ENCODE assay signal across 16 cellular contexts in genomic region chr11:73570415-73571114, GRCh38. TPM values are rescaled to one million over a fixed set of nuclear protein-coding genes. Genes with fewer than 3 reads are reported as not detected.
DNase-seq lines count a peak whose midpoint lies in the region; ATAC-seq and TF ChIP-seq lines count a peak whose summit lies in the region.
"Had no signal": no experiment of that assay in that cellular context is flagged by ENCODE, and none has a peak within 500 bp of the region (broad histone marks: within the 10 kb centered on the region; RNA-seq: fewer than 3 reads in every experiment).

No MANE protein-coding gene starts in this region.

- ATAC-seq in HG03039 (IDR thresholded peaks at IDR 0.05; ENCODE audit: unreplicated experiment), result no peak
- ATAC-seq: activated naive CD8-positive, alpha-beta T cell treated with anti-CD3 and anti-CD28 coated beads, Interleukin-2, amount 50 U/mL, for 24 hours had no signal

- TF ChIP-seq CTCF in astrocyte of the spinal cord (IDR thresholded peaks at IDR 0.05; ENCODE audit: low read depth, low read length), result no peak
- TF ChIP-seq CTCF in vagina (IDR thresholded peaks at IDR 0.05), result no peak

- H3K36me3 Mint-ChIP-seq in activated CD4-positive, alpha-beta memory T cell treated with anti-CD3 and anti-CD28 coated beads, Interleukin-2, amount 10 ng/mL, durations not matched to agents 7 days and 5 days (ENCODE audit: low read depth), result no peaks in the 10 kb centered on the region

- no peaks in the 10 kb centered on the region for H3K4me1 ChIP-seq in vagina
- H3K4me1 ChIP-seq: transverse colon had no signal

- intact Hi-C loops in vagina (cut with DNase I), result no loop called here

- no peak overlapping the region for H3K4me3 ChIP-seq in astrocyte of the spinal cord (ENCODE audit: low read depth, low read length)
- no peak overlapping the region for H3K4me3 ChIP-seq in vagina
- H3K4me3 ChIP-seq: transverse colon had no signal

- CTCF ChIA-PET in activated CD4-positive, alpha-beta memory T cell treated with anti-CD3 and anti-CD28 coated beads, Interleukin-2, amount 10 ng/mL, durations not matched to agents 7 days and 5 days (lab: Charles Lee), result interaction anchor here (0.9 to 1.5 kb wide), 3 partner anchors 55 to 276 kb away, joined by 3 to 6 read pairs (median 3); no protein-coding TSS in a partner anchor

- no peaks in the 10 kb centered on the region for H3K36me3 ChIP-seq in vagina
- H3K36me3 ChIP-seq: transverse colon had no signal

- no peak overlapping the region for H3K27ac ChIP-seq in vagina
- H3K27ac ChIP-seq: C4-2B, transverse colon had no signal

- DNase-seq in EH (ENCODE audit: low read depth) (peak; percentile 79), NCI-H2029 treated with DMSO at 0.1 percent for 48 hours (lab: John Stamatoyannopoulos, UW) (peak; percentile 47), astrocyte of the spinal cord (ENCODE audit: low read depth, low spot score) (peak; percentile 59), kidney tubule cell (ENCODE audit: low spot score) (peak; percentile 96), vagina (ENCODE audit: extremely low spot score in 2 of 2) (no peak), KG1 (lab: John Stamatoyannopoulos, UW) (no peak)
- no peak for DNase-seq in activated CD4-positive, alpha-beta memory T cell treated with anti-CD3 and anti-CD28 coated beads, Interleukin-2, amount 10 ng/mL, durations not matched to agents 7 days and 5 days
- DNase-seq: activated CD8-positive, alpha-beta memory T cell treated with anti-CD3 and anti-CD28 coated beads, Interleukin-2, amount 50 U/mL, for 4 hours; activated naive CD8-positive, alpha-beta T cell treated with anti-CD3 and anti-CD28 coated beads, Interleukin-2, amount 50 U/mL, for 24 hours; effector memory CD4-positive, alpha-beta T cell; OCI-M1; small intestine; transverse colon had no signal

- H3K4me1 Mint-ChIP-seq in activated CD4-positive, alpha-beta memory T cell treated with anti-CD3 and anti-CD28 coated beads, Interleukin-2, amount 10 ng/mL, durations not matched to agents 7 days and 5 days, result no peaks in the 10 kb centered on the region
- H3K4me1 Mint-ChIP-seq: activated naive CD8-positive, alpha-beta T cell treated with anti-CD3 and anti-CD28 coated beads, Interleukin-2, amount 50 U/mL, for 24 hours had no signal

- in situ Hi-C loops in astrocyte of the spinal cord (cut with HindIII; ENCODE audit: low sequenced_read_pairs), result no loop called here

- no peaks in the 10 kb centered on the region for H3K9me3 ChIP-seq in vagina
- H3K9me3 ChIP-seq: transverse colon had no signal

- no peaks in the 10 kb centered on the region for H3K27me3 ChIP-seq in vagina
- H3K27me3 ChIP-seq: transverse colon had no signal

- no peak for TF ChIP-seq POLR2A in vagina (IDR thresholded peaks at IDR 0.05)

- POLR2A ChIA-PET in activated CD4-positive, alpha-beta memory T cell treated with anti-CD3 and anti-CD28 coated beads, Interleukin-2, amount 10 ng/mL, durations not matched to agents 7 days and 5 days (lab: Charles Lee), result interaction anchor here (0.8 kb wide), 1 partner anchor 134 kb away, joined by 3 read pairs; no protein-coding TSS in a partner anchor

- H3K9me3 Mint-ChIP-seq in activated CD4-positive, alpha-beta memory T cell treated with anti-CD3 and anti-CD28 coated beads, Interleukin-2, amount 10 ng/mL, durations not matched to agents 7 days and 5 days, result no peaks in the 10 kb centered on the region
- H3K9me3 Mint-ChIP-seq: activated naive CD8-positive, alpha-beta T cell treated with anti-CD3 and anti-CD28 coated beads, Interleukin-2, amount 50 U/mL, for 24 hours had no signal

- H3K27me3 Mint-ChIP-seq in activated CD4-positive, alpha-beta memory T cell treated with anti-CD3 and anti-CD28 coated beads, Interleukin-2, amount 10 ng/mL, durations not matched to agents 7 days and 5 days, result no peaks in the 10 kb centered on the region
- H3K27me3 Mint-ChIP-seq: activated naive CD8-positive, alpha-beta T cell treated with anti-CD3 and anti-CD28 coated beads, Interleukin-2, amount 50 U/mL, for 24 hours had no signal

- no peak overlapping the region for H3K4me3 Mint-ChIP-seq in activated CD4-positive, alpha-beta memory T cell treated with anti-CD3 and anti-CD28 coated beads, Interleukin-2, amount 10 ng/mL, durations not matched to agents 7 days and 5 days
- H3K4me3 Mint-ChIP-seq: activated naive CD8-positive, alpha-beta T cell treated with anti-CD3 and anti-CD28 coated beads, Interleukin-2, amount 50 U/mL, for 24 hours; nephron had no signal

- H3K27ac Mint-ChIP-seq in activated CD4-positive, alpha-beta memory T cell treated with anti-CD3 and anti-CD28 coated beads, Interleukin-2, amount 10 ng/mL, durations not matched to agents 7 days and 5 days, result no peak overlapping the region
- H3K27ac Mint-ChIP-seq: activated naive CD8-positive, alpha-beta T cell treated with anti-CD3 and anti-CD28 coated beads, Interleukin-2, amount 50 U/mL, for 24 hours; nephron had no signal

RNA-seq across cellular contexts. Expression of gene FAM168A, which starts 27.3 kb away (rescaled TPM):
- 21.4 TPM for total RNA-seq in vagina
- 10 to 100 TPM; 22.2 to 24.0 TPM for total RNA-seq in activated CD4-positive, alpha-beta memory T cell treated with anti-CD3 and anti-CD28 coated beads, Interleukin-2, amount 10 ng/mL, durations not matched to agents 7 days and 5 days

Comparison
In these comparisons a context has a peak if more than half of its experiments do, and no peak if none do; other contexts are left out.
1. DNase-seq: peak in EH (single experiment), NCI-H2029 treated with DMSO at 0.1 percent for 48 hours (single experiment), astrocyte of the spinal cord (single experiment) and kidney tubule cell (single experiment); none in vagina (0 of 2), KG1 (single experiment) and activated CD4-positive, alpha-beta memory T cell treated with anti-CD3 and anti-CD28 coated beads, Interleukin-2, amount 10 ng/mL, durations not matched to agents 7 days and 5 days (single experiment).